Comparison of ENCODE assay signal across 8 cellular contexts in genomic region chr1:56820755-56821461, GRCh38. TPM values are rescaled to one million over a fixed set of nuclear protein-coding genes. Genes with fewer than 3 reads are reported as not detected.
A peak's percentile ranks its signal among the peaks of the same experiment; 100 is the strongest.
DNase-seq lines count a peak whose midpoint lies in the region; ATAC-seq and TF ChIP-seq lines count a peak whose summit lies in the region.

No MANE protein-coding gene starts in this region.

- peak; percentile 56 for ATAC-seq in GM21529 (IDR thresholded peaks at IDR 0.05; ENCODE audit: unreplicated experiment)
- ATAC-seq in Panc1, result peak; percentile 90
- no peak for ATAC-seq in thoracic aorta (ENCODE audit: insufficient number of reproducible peaks, low FRiP score, low read depth)

- H3K36me3 ChIP-seq in HUES6 (ENCODE audit: control insufficient read depth, insufficient read depth, low read length) (no peaks in the 10 kb centered on the region), Panc1 (ENCODE audit: control insufficient read depth, insufficient read depth, low read length) (no peaks in the 10 kb centered on the region), neutrophil (no peaks in the 10 kb centered on the region), thoracic aorta (no peaks in the 10 kb centered on the region)

- H3K9me3 ChIP-seq in HUES6 (ENCODE audit: control insufficient read depth, insufficient read depth, low read depth, low read length) (no peaks in the 10 kb centered on the region), Panc1 (ENCODE audit: control insufficient read depth, insufficient read depth, low read depth, low read length) (no peaks in the 10 kb centered on the region), neutrophil (no peaks in the 10 kb centered on the region), thoracic aorta (no peaks in the 10 kb centered on the region)

- CTCF ChIA-PET in Panc1 (lab: Charles Lee), result interaction anchor here (0.5 to 0.9 kb wide), 5 partner anchors 10 to 1536 kb away, joined by 3 to 6 read pairs (median 5); no protein-coding TSS in a partner anchor

- in situ Hi-C loops in Panc1 (cut with HindIII; ENCODE audit: low pct_unique_long_range_greater_than_20kb, low sequenced_read_pairs), result no loop called here

- TF ChIP-seq CTCF in Panc1 (IDR thresholded peaks at IDR 0.05) (peak; percentile 97), fibroblast of the aortic adventitia (IDR thresholded peaks at IDR 0.05; ENCODE audit: insufficient read depth, low read length) (peak; percentile 99), neutrophil (IDR thresholded peaks at IDR 0.05) (peak; percentile 67), thoracic aorta (IDR thresholded peaks at IDR 0.05) (peak; percentile 71)

- H3K4me1 ChIP-seq in HUES6 (ENCODE audit: control insufficient read depth, insufficient read depth, low read length) (peaks cover 33% of the 10 kb centered on the region), Panc1 (ENCODE audit: control insufficient read depth, insufficient read depth, low read length) (peaks cover 4% of the 10 kb centered on the region; the same call in 1 of the 2 replicates), neutrophil (ENCODE audit: control insufficient read depth in 1 of 2, insufficient read depth in 1 of 2, low read depth in 1 of 2, low read length in 1 of 2) (no peaks in the 10 kb centered on the region), thoracic aorta (ENCODE audit: control insufficient read depth in 1 of 2, low read depth in 2 of 2) (peaks cover 4 to 5% of the 10 kb centered on the region in 2 donors)

- H3K9ac ChIP-seq in HUES6 (ENCODE audit: low read length), result no peak overlapping the region

- intact Hi-C loops in Panc1 (cut with micrococcal nuclease; ENCODE audit: unreplicated experiment), result no loop called here

- H3K4me3 ChIP-seq in HUES6 (ENCODE audit: low read depth, low read length) (peak overlapping the region; percentile 19; the same call in 1 of the 2 replicates), Panc1 (ENCODE audit: low read depth in 2 of 2, low read length in 2 of 2) (no peak overlapping the region), fibroblast of the aortic adventitia (ENCODE audit: low read depth, low read length) (no peak overlapping the region), neutrophil (ENCODE audit: low read depth in 1 of 2, low read length in 1 of 2) (no peak overlapping the region), thoracic aorta (no peak overlapping the region)

- H3K27ac ChIP-seq in HUES6 (ENCODE audit: low read depth, low read length), result no peak overlapping the region
- H3K27ac ChIP-seq in Panc1 (ENCODE audit: low read length), result no peak overlapping the region
- H3K27ac ChIP-seq in neutrophil, result no peak overlapping the region
- no peak overlapping the region for H3K27ac ChIP-seq in thoracic aorta

- BruUV-seq in Panc1 (replicated peaks; lab: Mats Ljungman, UMichigan), result no TSS peak

- DNase-seq in DMS79 (lab: John Stamatoyannopoulos, UW), result peak; percentile 21
- peak; percentile 46 for DNase-seq in Panc1 (ENCODE audit: low read depth, low spot score)
- peak; percentile 9 for DNase-seq in activated T-helper 1 cell treated with Interleukin-2 at 50 U/mL for 16 hours (ENCODE audit: low read depth)
- peak; percentile 79 for DNase-seq in fibroblast of the aortic adventitia (ENCODE audit: low read depth)
- DNase-seq in thoracic aorta (ENCODE audit: low spot score), result no peak

- POLR2A ChIA-PET in Panc1 (lab: Charles Lee), result no interaction called here

- H3K27me3 ChIP-seq in HUES6 (ENCODE audit: control insufficient read depth, insufficient read depth, low read length), result peaks cover 3% of the 10 kb centered on the region; the same call in 1 of the 2 replicates
- peaks cover 7% of the 10 kb centered on the region for H3K27me3 ChIP-seq in Panc1 (ENCODE audit: control insufficient read depth, insufficient read depth, low read length)
- no peaks in the 10 kb centered on the region for H3K27me3 ChIP-seq in neutrophil
- no peaks in the 10 kb centered on the region for H3K27me3 ChIP-seq in thoracic aorta (replicated peaks; ENCODE audit: insufficient read depth)

RNA-seq across cellular contexts. Expression of gene FYB2, which starts 1.7 kb away (rescaled TPM):
- total RNA-seq in Panc1 (2021; ENCODE audit: unreplicated experiment) (0.49 TPM), fibroblast of the aortic adventitia (ENCODE audit: low replicate concordance) (not detected in 2 replicates), thoracic aorta (not detected)
- polyA plus RNA-seq in Panc1 (2012; ENCODE audit: insufficient read length), result not detected

RNA-seq across cellular contexts. Expression of gene C8A, which starts 33.7 kb away (rescaled TPM):
- total RNA-seq in Panc1 (2021; ENCODE audit: unreplicated experiment) (not detected), fibroblast of the aortic adventitia (ENCODE audit: low replicate concordance) (not detected in 2 replicates), thoracic aorta (not detected)
- polyA plus RNA-seq in Panc1 (2012; ENCODE audit: insufficient read length), result not detected
